In the genomic region with DNA sequence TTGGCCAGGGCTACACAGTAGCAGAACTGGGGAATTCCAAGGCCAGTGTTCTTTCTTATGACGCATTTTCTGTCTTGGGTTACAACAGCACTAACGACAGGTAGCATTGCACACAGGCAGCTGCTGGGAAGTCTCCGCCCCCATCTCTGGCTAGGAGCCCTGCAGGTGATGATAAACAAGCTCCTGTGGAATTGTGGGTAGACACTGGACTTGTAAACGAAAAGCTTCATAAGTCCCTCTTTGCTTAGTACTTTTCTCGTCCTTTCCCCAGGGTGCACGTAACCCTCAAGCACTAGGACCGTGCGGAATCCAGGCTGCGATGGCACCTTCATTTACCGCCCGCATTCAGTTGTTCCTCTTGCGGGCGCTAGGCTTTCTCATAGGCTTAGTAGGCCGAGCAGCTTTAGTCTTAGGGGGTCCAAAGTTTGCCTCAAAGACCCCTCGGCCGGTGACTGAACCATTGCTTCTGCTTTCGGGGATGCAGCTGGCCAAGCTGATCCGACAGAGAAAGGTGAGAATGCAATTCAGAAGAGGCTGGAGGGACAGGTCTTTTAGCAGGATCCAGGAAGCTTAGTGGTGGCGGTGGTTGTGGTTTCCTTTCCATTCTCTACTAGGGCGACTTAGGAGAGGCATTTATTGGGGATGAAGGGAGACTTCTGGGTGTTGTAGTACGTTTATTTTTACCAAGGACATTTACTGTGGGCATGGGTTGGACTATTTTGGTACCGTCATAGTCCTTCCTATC, we compare ENCODE assay signal across 1 cellular context.
TF ChIP-seq lines count a peak whose summit lies in the region.

A gene with protein sequence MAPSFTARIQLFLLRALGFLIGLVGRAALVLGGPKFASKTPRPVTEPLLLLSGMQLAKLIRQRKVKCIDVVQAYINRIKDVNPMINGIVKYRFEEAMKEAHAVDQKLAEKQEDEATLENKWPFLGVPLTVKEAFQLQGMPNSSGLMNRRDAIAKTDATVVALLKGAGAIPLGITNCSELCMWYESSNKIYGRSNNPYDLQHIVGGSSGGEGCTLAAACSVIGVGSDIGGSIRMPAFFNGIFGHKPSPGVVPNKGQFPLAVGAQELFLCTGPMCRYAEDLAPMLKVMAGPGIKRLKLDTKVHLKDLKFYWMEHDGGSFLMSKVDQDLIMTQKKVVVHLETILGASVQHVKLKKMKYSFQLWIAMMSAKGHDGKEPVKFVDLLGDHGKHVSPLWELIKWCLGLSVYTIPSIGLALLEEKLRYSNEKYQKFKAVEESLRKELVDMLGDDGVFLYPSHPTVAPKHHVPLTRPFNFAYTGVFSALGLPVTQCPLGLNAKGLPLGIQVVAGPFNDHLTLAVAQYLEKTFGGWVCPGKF (plus strand): TSS at position 200 of the 745 bp plus-strand sequence. CDS start 120 bp downstream, at position 320.

TF ChIP-seq in HCT116, 20 proteins besides CTCF, POLR2A, EP300 and RAD21 (continued from another document):
- TF ChIP-seq, protein P1, sequence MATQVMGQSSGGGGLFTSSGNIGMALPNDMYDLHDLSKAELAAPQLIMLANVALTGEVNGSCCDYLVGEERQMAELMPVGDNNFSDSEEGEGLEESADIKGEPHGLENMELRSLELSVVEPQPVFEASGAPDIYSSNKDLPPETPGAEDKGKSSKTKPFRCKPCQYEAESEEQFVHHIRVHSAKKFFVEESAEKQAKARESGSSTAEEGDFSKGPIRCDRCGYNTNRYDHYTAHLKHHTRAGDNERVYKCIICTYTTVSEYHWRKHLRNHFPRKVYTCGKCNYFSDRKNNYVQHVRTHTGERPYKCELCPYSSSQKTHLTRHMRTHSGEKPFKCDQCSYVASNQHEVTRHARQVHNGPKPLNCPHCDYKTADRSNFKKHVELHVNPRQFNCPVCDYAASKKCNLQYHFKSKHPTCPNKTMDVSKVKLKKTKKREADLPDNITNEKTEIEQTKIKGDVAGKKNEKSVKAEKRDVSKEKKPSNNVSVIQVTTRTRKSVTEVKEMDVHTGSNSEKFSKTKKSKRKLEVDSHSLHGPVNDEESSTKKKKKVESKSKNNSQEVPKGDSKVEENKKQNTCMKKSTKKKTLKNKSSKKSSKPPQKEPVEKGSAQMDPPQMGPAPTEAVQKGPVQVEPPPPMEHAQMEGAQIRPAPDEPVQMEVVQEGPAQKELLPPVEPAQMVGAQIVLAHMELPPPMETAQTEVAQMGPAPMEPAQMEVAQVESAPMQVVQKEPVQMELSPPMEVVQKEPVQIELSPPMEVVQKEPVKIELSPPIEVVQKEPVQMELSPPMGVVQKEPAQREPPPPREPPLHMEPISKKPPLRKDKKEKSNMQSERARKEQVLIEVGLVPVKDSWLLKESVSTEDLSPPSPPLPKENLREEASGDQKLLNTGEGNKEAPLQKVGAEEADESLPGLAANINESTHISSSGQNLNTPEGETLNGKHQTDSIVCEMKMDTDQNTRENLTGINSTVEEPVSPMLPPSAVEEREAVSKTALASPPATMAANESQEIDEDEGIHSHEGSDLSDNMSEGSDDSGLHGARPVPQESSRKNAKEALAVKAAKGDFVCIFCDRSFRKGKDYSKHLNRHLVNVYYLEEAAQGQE (IDR thresholded peaks at IDR 0.05; ENCODE audit: low read depth): no peak
- TF ChIP-seq EZH2phosphoT487 (IDR thresholded peaks at IDR 0.05; ENCODE audit: borderline replicate concordance) (no peak), SIN3A (IDR thresholded peaks at IDR 0.05; ENCODE audit: low read depth) (peak; percentile 56; the same call in 1 of the 2 replicates), JUND (IDR thresholded peaks at IDR 0.05) (peak; percentile 29), CBX3 (IDR thresholded peaks at IDR 0.05; ENCODE audit: low read depth) (peak; percentile 50; the same call in 1 of the 2 replicates), ZFX (IDR thresholded peaks at IDR 0.05) (0 out of 2 replicates have a peak, but pooled peaks have one; percentile 20), SRF (IDR thresholded peaks at IDR 0.05; ENCODE audit: low read depth) (0 out of 2 replicates have a peak, but pooled peaks have one; percentile 29), TCF7L2 (IDR thresholded peaks at IDR 0.05; ENCODE audit: borderline replicate concordance, extremely low read depth, insufficient read depth, insufficient read length) (peak; percentile 61), CEBPB (IDR thresholded peaks at IDR 0.05; ENCODE audit: low read depth) (peak; percentile 61)
- TF ChIP-seq, protein P2, sequence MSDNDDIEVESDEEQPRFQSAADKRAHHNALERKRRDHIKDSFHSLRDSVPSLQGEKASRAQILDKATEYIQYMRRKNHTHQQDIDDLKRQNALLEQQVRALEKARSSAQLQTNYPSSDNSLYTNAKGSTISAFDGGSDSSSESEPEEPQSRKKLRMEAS (IDR thresholded peaks at IDR 0.05): peak; percentile 65
- TF ChIP-seq, protein P3, sequence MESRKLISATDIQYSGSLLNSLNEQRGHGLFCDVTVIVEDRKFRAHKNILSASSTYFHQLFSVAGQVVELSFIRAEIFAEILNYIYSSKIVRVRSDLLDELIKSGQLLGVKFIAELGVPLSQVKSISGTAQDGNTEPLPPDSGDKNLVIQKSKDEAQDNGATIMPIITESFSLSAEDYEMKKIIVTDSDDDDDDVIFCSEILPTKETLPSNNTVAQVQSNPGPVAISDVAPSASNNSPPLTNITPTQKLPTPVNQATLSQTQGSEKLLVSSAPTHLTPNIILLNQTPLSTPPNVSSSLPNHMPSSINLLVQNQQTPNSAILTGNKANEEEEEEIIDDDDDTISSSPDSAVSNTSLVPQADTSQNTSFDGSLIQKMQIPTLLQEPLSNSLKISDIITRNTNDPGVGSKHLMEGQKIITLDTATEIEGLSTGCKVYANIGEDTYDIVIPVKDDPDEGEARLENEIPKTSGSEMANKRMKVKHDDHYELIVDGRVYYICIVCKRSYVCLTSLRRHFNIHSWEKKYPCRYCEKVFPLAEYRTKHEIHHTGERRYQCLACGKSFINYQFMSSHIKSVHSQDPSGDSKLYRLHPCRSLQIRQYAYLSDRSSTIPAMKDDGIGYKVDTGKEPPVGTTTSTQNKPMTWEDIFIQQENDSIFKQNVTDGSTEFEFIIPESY (IDR thresholded peaks at IDR 0.05; ENCODE audit: extremely low read depth, insufficient replicate concordance, low read length): no peak
